Comparison of ENCODE assay signal across 8 cellular contexts in the genomic region with DNA sequence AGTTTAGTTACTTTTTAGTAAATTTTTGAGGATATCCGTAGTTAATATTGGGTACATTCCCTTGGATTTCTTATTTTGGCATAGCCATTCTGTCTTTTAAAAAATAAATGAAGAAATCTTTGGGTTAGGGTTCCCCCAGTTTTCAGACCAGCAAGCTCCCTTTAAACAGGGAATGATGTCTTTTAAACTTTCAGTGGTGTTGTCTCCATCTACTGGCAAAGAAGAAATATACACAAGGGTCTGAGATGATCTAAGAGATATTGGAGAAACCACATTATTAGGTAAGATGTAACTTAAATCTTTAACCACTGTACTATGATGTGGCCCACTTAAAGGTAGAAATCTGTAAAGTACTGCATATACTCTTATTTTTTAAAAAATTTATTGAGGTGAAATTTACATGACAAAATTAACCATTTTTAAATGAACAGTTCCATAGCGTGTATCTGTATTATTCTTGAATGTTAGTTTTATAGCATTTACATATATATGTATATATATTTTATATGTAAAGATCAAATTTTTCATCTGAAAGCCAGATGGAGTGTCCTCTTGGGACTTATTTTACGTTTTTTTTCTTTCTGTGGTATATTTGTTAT. TPM values are rescaled to one million over a fixed set of nuclear protein-coding genes. Genes with fewer than 3 reads are reported as not detected.
A peak's percentile ranks its signal among the peaks of the same experiment; 100 is the strongest.
DNase-seq lines count a peak whose midpoint lies in the region; ATAC-seq and TF ChIP-seq lines count a peak whose summit lies in the region.

No MANE protein-coding gene starts in this region.

- peaks cover 12% of the 10 kb centered on the region for H3K4me1 Mint-ChIP-seq in T-helper 17 cell

- H3K9me3 ChIP-seq in T-helper 17 cell (ENCODE audit: control insufficient read depth, low read length, poor library complexity, severe bottlenecking) = no peaks in the 10 kb centered on the region

- ATAC-seq in T-helper 17 cell = peak; percentile 81

- intact Hi-C loops in posterior cingulate gyrus (cut with DNase I) = loop anchor here (1.0 to 10.0 kb wide), 2 partner anchors 207 to 283 kb away; no protein-coding TSS in a partner anchor

- peaks cover 2% of the 10 kb centered on the region for H3K36me3 Mint-ChIP-seq in T-helper 17 cell (ENCODE audit: low read depth)

- peak; percentile 69 for TF ChIP-seq CTCF in fibroblast of villous mesenchyme (IDR thresholded peaks at IDR 0.05; ENCODE audit: insufficient read depth, low read depth, low read length)

- H3K4me3 ChIP-seq in fibroblast of villous mesenchyme (ENCODE audit: low read depth, low read length) = no peak overlapping the region

- H3K27me3 Mint-ChIP-seq in T-helper 17 cell = no peaks in the 10 kb centered on the region

- no peak overlapping the region for H3K4me3 Mint-ChIP-seq in T-helper 17 cell

- peak overlapping the region; percentile 67 for H3K27ac Mint-ChIP-seq in T-helper 17 cell

- DNase-seq in EH (ENCODE audit: low read depth) = peak; percentile 61
- DNase-seq in HT1080 (ENCODE audit: low read depth) = peak; percentile 7
- no peak for DNase-seq in T-helper 17 cell
- peak; percentile 66 for DNase-seq in fibroblast of villous mesenchyme (ENCODE audit: low read depth)
- DNase-seq in putamen (ENCODE audit: low spot score) = peak; percentile 23
- no peak for DNase-seq in stimulated activated CD4-positive, alpha-beta T cell treated with anti-CD3 and anti-CD28 coated beads, Interleukin-15, amount 100 ng/mL, for 24 hours
- no peak for DNase-seq in activated CD8-positive, alpha-beta memory T cell treated with anti-CD3 and anti-CD28 coated beads, Interleukin-2, amount 50 U/mL, for 4 hours
- DNase-seq in posterior cingulate gyrus = no peak

RNA-seq across cellular contexts. Expression of a gene that starts 35.1 kb away (rescaled TPM):
- total RNA-seq in HT1080 (2014; rRNA removed; shearing (Covaris generic)) = 36.3 and 57.1 TPM in 2 replicates
- 67.5 and 79.1 TPM in 2 replicates for polyA plus RNA-seq in HT1080 (2015; cell fraction: cytosol; rRNA removed)
- 77.3 and 82.5 TPM in 2 replicates for polyA plus RNA-seq in HT1080 (2015; cell fraction: nucleus; rRNA removed)
- total RNA-seq in T-helper 17 cell = 10 to 100 TPM; 52.7 to 73.1 TPM
- 39.3 and 52.2 TPM in 2 replicates for total RNA-seq in fibroblast of villous mesenchyme

Comparison
In these comparisons a context has a peak if more than half of its experiments do, and no peak if none do; other contexts are left out.
1. DNase-seq: peak in EH (single experiment), HT1080 (single experiment), fibroblast of villous mesenchyme (single experiment) and putamen (single experiment); none in T-helper 17 cell (0 of 3), stimulated activated CD4-positive, alpha-beta T cell treated with anti-CD3 and anti-CD28 coated beads, Interleukin-15, amount 100 ng/mL, for 24 hours (single experiment), activated CD8-positive, alpha-beta memory T cell treated with anti-CD3 and anti-CD28 coated beads, Interleukin-2, amount 50 U/mL, for 4 hours (single experiment) and posterior cingulate gyrus (0 of 10).